ENCODE assay signal across 9 cellular contexts in the genomic region with DNA sequence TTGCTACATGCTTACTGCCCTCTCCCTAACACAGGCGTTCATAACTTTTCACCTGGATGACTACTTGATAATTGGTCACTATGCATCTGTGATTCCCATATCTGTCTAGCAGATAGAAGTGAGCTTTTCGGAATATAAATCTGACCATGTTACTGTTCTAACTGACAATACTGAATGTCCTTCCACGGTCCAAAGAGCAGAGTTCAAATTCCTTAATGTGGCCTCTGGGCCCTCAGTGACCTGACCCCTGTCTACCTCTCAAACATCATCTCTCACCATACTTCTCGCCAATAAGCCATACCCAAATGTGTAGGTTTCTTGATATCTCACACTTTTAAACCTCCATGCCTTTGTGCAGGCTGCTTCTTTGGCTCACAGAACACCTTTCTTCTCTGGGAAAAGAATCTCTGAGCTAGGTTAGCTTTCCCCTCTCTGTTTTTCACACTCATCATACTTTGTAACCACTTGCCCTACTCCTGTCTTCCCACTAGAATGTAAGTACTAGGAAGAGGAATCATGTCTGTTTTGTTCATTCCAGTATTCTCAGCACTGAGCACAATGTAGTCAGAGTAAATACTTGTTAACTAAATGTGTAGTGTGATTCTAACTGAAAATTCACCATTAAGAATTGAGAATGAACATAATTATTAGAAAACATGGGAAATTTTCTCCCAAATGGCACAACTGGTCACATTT. TPM values are rescaled to one million over a fixed set of nuclear protein-coding genes. Genes with fewer than 3 reads are reported as not detected.
A peak's percentile ranks its signal among the peaks of the same experiment; 100 is the strongest.
DNase-seq lines count a peak whose midpoint lies in the region; ATAC-seq, FAIRE-seq and TF ChIP-seq lines count a peak whose summit lies in the region.
"Had no signal": no experiment of that assay in that cellular context is flagged by ENCODE, and none has a peak within 500 bp of the region (broad histone marks: within the 10 kb centered on the region; RNA-seq: fewer than 3 reads in every experiment).

No MANE protein-coding gene starts in this region.

- H3K9me3 ChIP-seq in GM12878 (replicated peaks; ENCODE audit: control insufficient read depth, insufficient read depth, low read length) (no peaks in the 10 kb centered on the region), WERI-Rb-1 (ENCODE audit: severe bottlenecking) (no peaks in the 10 kb centered on the region), Caco-2 (no peaks in the 10 kb centered on the region)

- no peaks in the 10 kb centered on the region; a peak in 1 of 4 replicates for H3K27me3 ChIP-seq in GM12878 (replicated peaks in 1 of 2; ENCODE audit: control insufficient read depth in 2 of 2, insufficient read depth in 2 of 2, low read length in 1 of 2)
- no peaks in the 10 kb centered on the region for H3K27me3 ChIP-seq in WERI-Rb-1 (ENCODE audit: insufficient read depth, low read depth, severe bottlenecking)
- H3K27me3 ChIP-seq in Caco-2 (replicated peaks; ENCODE audit: control insufficient read depth, insufficient read depth, low read length), result no peaks in the 10 kb centered on the region

- H3K36me3 ChIP-seq in GM12878 (ENCODE audit: control insufficient read depth in 2 of 2, insufficient read depth in 2 of 2, low read length in 1 of 2) (no peaks in the 10 kb centered on the region), WERI-Rb-1 (no peaks in the 10 kb centered on the region), Caco-2 (ENCODE audit: control insufficient read depth, insufficient read depth, low read length) (no peaks in the 10 kb centered on the region)

- peak; percentile 54 for FAIRE-seq in GM12878 (lab: Jason Lieb, UNC)

- H3K9me3 Mint-ChIP-seq in Caco-2 (ENCODE audit: unreplicated experiment), result no peaks in the 10 kb centered on the region

- POLR2A ChIA-PET in GM12878 (lab: Charles Lee), result no interaction called here
- POLR2A ChIA-PET in Caco-2 (lab: Charles Lee), result no interaction called here

- peak; percentile 35 for DNase-seq in Daoy (ENCODE audit: low read depth)
- no peak for DNase-seq in GM12878 (ENCODE audit: low read depth, low spot score)
- no peak for DNase-seq in GDM1 (lab: John Stamatoyannopoulos, UW)
- DNase-seq in WERI-Rb-1, result no peak
- no peak for DNase-seq in Caco-2
- no peak for DNase-seq in NCI-H446 treated with DMSO at 0.1 percent for 48 hours (lab: John Stamatoyannopoulos, UW)
- DNase-seq: T1000 had no signal

- 52% methylated on average over 4 of the region's 4 CpGs for WGBS in GM12878 (ENCODE audit: insufficient coverage, insufficient replicate concordance, low lambda C conversion rate, missing lambda C conversion rate)

- intact Hi-C loops in GM12878 (cut with micrococcal nuclease; ENCODE audit: unreplicated experiment) (loop anchor here (2.0 kb wide), 1 partner anchor 49 kb away; no protein-coding TSS in a partner anchor), Caco-2 (cut with micrococcal nuclease; ENCODE audit: unreplicated experiment) (no loop called here)

- peaks cover 5% of the 10 kb centered on the region for H3K36me3 Mint-ChIP-seq in Caco-2 (ENCODE audit: insufficient read depth, unreplicated experiment)

- no peaks in the 10 kb centered on the region for H4K20me1 ChIP-seq in GM12878 (ENCODE audit: control insufficient read depth, insufficient read depth)

- H3K79me2 ChIP-seq in GM12878 (ENCODE audit: control insufficient read depth, insufficient read depth, low read length), result no peaks in the 10 kb centered on the region

- H3K27ac ChIP-seq in GM12878 (ENCODE audit: control insufficient read depth, insufficient read depth) (no peak overlapping the region), WERI-Rb-1 (no peak overlapping the region)

- no peak for TF ChIP-seq POLR2A in GM12878 (IDR thresholded peaks at IDR 0.05; ENCODE audit: low read depth, low read length)

- H3K4me1 ChIP-seq in GM12878 (ENCODE audit: control insufficient read depth, insufficient read depth, low read length) (no peaks in the 10 kb centered on the region), Caco-2 (peaks cover 10% of the 10 kb centered on the region)

- no peak overlapping the region for H3K27ac Mint-ChIP-seq in Caco-2 (ENCODE audit: unreplicated experiment)

- TF ChIP-seq RAD21 in GM12878 (IDR thresholded peaks at IDR 0.05; ENCODE audit: insufficient read depth, low read depth, low read length), result no peak

- ATAC-seq in GM21381 (IDR thresholded peaks at IDR 0.05; ENCODE audit: unreplicated experiment), result peak; percentile 23
- ATAC-seq in HG03066 (IDR thresholded peaks at IDR 0.05; ENCODE audit: low read depth, unreplicated experiment), result peak; percentile 23
- peak; percentile 55 for ATAC-seq in GM12878

- no peak overlapping the region for H3K4me2 ChIP-seq in GM12878 (ENCODE audit: control insufficient read depth, insufficient read depth)

- RAD21 ChIA-PET in GM12878 (lab: Charles Lee; ENCODE audit: unreplicated experiment), result no interaction called here

- BruUV-seq in GM12878 (replicated peaks; lab: Mats Ljungman, UMichigan) (no TSS peak), Caco-2 (replicated peaks; lab: Mats Ljungman, UMichigan) (no TSS peak)

- peaks cover 24% of the 10 kb centered on the region for H3K4me1 Mint-ChIP-seq in Caco-2 (ENCODE audit: low read depth, unreplicated experiment)

- in situ Hi-C loops in GM12878 (cut with MboI), result no loop called here

- no peak for TF ChIP-seq CTCF in GM12878 (IDR thresholded peaks at IDR 0.05 in 2 of 3, conservative IDR thresholded peaks at IDR 0.05 in 1 of 3; ENCODE audit: control insufficient read depth in 2 of 3, extremely low read depth in 1 of 3, insufficient read depth in 1 of 3, low read depth in 3 of 3, low read length in 3 of 3)
- TF ChIP-seq CTCF in WERI-Rb-1 (IDR thresholded peaks at IDR 0.05; ENCODE audit: low read depth, low read length), result no peak
- TF ChIP-seq CTCF in Caco-2 (IDR thresholded peaks at IDR 0.05; ENCODE audit: insufficient read depth in 1 of 2, low read depth in 1 of 2, low read length in 1 of 2, severe bottlenecking in 1 of 2, unreplicated experiment in 1 of 2), result no peak

- no peak overlapping the region for H3K4me3 Mint-ChIP-seq in Caco-2 (ENCODE audit: unreplicated experiment)

- TF ChIP-seq EP300 in GM12878 (IDR thresholded peaks at IDR 0.05; ENCODE audit: borderline replicate concordance in 1 of 2, control insufficient read depth in 1 of 2, low read depth in 2 of 2, low read length in 2 of 2), result no peak

- H3K4me3 ChIP-seq in GM12878 (no peak overlapping the region), WERI-Rb-1 (ENCODE audit: low read depth, low read length) (no peak overlapping the region), Caco-2 (ENCODE audit: low read depth, low read length) (no peak overlapping the region)

- no peak overlapping the region for H2AFZ ChIP-seq in GM12878 (ENCODE audit: control insufficient read depth, low read depth, low read length)

- CTCF ChIA-PET in GM12878 (lab: Yijun Ruan, JAX), result interaction anchor here (1.2 to 1.6 kb wide), 2 partner anchors 37 to 202 kb away, joined by 3 to 4 read pairs; partner anchors contain the start of gene ARMC10
- CTCF ChIA-PET in Caco-2 (lab: Charles Lee), result no interaction called here

- no peaks in the 10 kb centered on the region for H3K27me3 Mint-ChIP-seq in Caco-2 (ENCODE audit: insufficient read depth, unreplicated experiment)

- no peak overlapping the region for H3K9ac ChIP-seq in GM12878 (ENCODE audit: control insufficient read depth, insufficient read depth, low read length)

- SMC1A ChIA-PET in GM12878 (lab: Charles Lee; ENCODE audit: uncharacterized antibody, unreplicated experiment), result interaction anchor here (0.8 to 1.7 kb wide), 3 partner anchors 20 to 45 kb away, joined by 3 to 5 read pairs (median 3); no protein-coding TSS in a partner anchor

TF ChIP-seq in GM12878, 131 proteins besides CTCF, POLR2A, EP300 and RAD21 (continues in another document):
- TF ChIP-seq SMARCA5 (IDR thresholded peaks at IDR 0.05) (no peak), CEBPB (IDR thresholded peaks at IDR 0.05; ENCODE audit: borderline replicate concordance in 1 of 2, low read depth in 2 of 2, low read length in 2 of 2) (no peak), GATAD2B (conservative IDR thresholded peaks at IDR 0.05; ENCODE audit: low read depth) (no peak), BHLHE40 (IDR thresholded peaks at IDR 0.05; ENCODE audit: borderline replicate concordance in 1 of 2, low read depth in 2 of 2, low read length in 1 of 2) (no peak), CHD2 (IDR thresholded peaks at IDR 0.05; ENCODE audit: borderline replicate concordance, low read depth, low read length) (no peak), KAT2A (conservative IDR thresholded peaks at IDR 0.05; ENCODE audit: control insufficient read depth, low read depth, low read length) (no peak), RCOR1 (conservative IDR thresholded peaks at IDR 0.05; ENCODE audit: low read depth, low read length) (no peak), EGR1 (IDR thresholded peaks at IDR 0.05; ENCODE audit: borderline replicate concordance in 1 of 2, low read depth in 2 of 2, low read length in 2 of 2) (no peak), SMC3 (IDR thresholded peaks at IDR 0.05; ENCODE audit: borderline replicate concordance, low read length) (no peak), SRF (IDR thresholded peaks at IDR 0.05; ENCODE audit: low read depth in 2 of 2, low read length in 2 of 2) (no peak), SIN3A (IDR thresholded peaks at IDR 0.05; ENCODE audit: low read depth, low read length) (no peak), TBL1XR1 (IDR thresholded peaks at IDR 0.05; ENCODE audit: low read depth, low read length) (no peak), FOXK2 (IDR thresholded peaks at IDR 0.05) (no peak)

RNA-seq across cellular contexts. Expression of gene LRRC17, which starts 39.2 kb away (rescaled TPM):
- total RNA-seq in Daoy (2014; rRNA removed; shearing (Covaris generic)), result 88.4 and 107 TPM in 2 replicates
- total RNA-seq in GM12878 (2013; cell fraction: nucleolus; rRNA removed), result 0.71 and 1.5 TPM in 2 replicates
- total RNA-seq in GM12878 (2014; rRNA removed), result 0.11 TPM in 1 of 2 replicates, not detected in the other
- total RNA-seq in GM12878 (2014; rRNA removed; fragmentation: Illumina TruSeq; extraction: Trizol), result 0.09 and 0.13 TPM in 2 replicates
- total RNA-seq in GM12878 (2021), result 0.19 TPM in 1 of 2 replicates, not detected in the other
- not detected for polyA plus RNA-seq in GM12878 (2011; ENCODE audit: low read depth)
- polyA plus RNA-seq in GM12878 (2011; rRNA removed), result 0.31 and 0.59 TPM in 2 replicates
- 0.05 and 0.12 TPM in 2 replicates for polyA plus RNA-seq in GM12878 (2011; cell fraction: cytosol; rRNA removed)
- 0.37 and 0.49 TPM in 2 replicates for polyA plus RNA-seq in GM12878 (2011; cell fraction: nucleus; rRNA removed)
- polyA plus RNA-seq in GM12878 (2012), result 0.29 TPM in 1 of 2 replicates, not detected in the other
- polyA plus RNA-seq in GM12878 (2014; fragmentation: Illumina TruSeq; extraction: Trizol), result 0.06 and 0.11 TPM in 2 replicates
- not detected for polyA plus RNA-seq in GM12878 (2014; fragmentation: Nextera tagmentation; extraction: Ambion mirVana)
- polyA plus RNA-seq in GM12878 (2014; rRNA removed), result 0.10 TPM in 1 of 2 replicates, not detected in the other
- under 1 TPM in 1 of 2 experiments, not detected in 1; 0.08 TPM for polyA plus RNA-seq in GM12878 (2016; fragmentation: Nextera tagmentation; extraction: Ambion mirVana)
- not detected in 2 replicates for polyA minus RNA-seq in GM12878 (2011; rRNA and poly(A)+ RNA removed)
- not detected in 2 replicates for polyA minus RNA-seq in GM12878 (2011; cell fraction: cytosol; rRNA and poly(A)+ RNA removed)
- polyA minus RNA-seq in GM12878 (2011; cell fraction: nucleus; rRNA and poly(A)+ RNA removed), result not detected in 2 replicates
- 0.39 TPM in 1 of 2 replicates, not detected in the other for total RNA-seq in Caco-2 (2022)

Comparison
In these comparisons a context has a peak if more than half of its experiments do, and no peak if none do; other contexts are left out.
1. RNA of gene LRRC17, which starts 39.2 kb away (total RNA-seq): 88.4 to 107 TPM in Daoy; 0.39 TPM in Caco-2 and 0.09 to 1.5 TPM in GM12878; every median in the first group is over 10 times any median in the second.
2. Peak in every context shown above with its lines, with median percentiles within 50 percentile points of each other: ATAC-seq.